In genomic region chr17:19236351-19237138, GRCh38 we compare ENCODE assay signal across 8 cellular contexts. TPM values are rescaled to one million over a fixed set of nuclear protein-coding genes. Genes with fewer than 3 reads are reported as not detected.
DNase-seq lines count a peak whose midpoint lies in the region; ATAC-seq, FAIRE-seq and TF ChIP-seq lines count a peak whose summit lies in the region.
"Not testable (repeated sequence)": the region's sequence is repeated elsewhere in the genome, so short reads cannot be mapped to it uniquely, and the experiment has no call there.

No MANE protein-coding gene starts in this region.

- not testable (repeated sequence) for H3K27me3 ChIP-seq in upper lobe of right lung

- ATAC-seq in GM21381 (IDR thresholded peaks at IDR 0.05; ENCODE audit: unreplicated experiment) = peak; percentile 18
- ATAC-seq in HG02759 (IDR thresholded peaks at IDR 0.05; ENCODE audit: unreplicated experiment) = peak; percentile 29
- ATAC-seq in HG03432 (IDR thresholded peaks at IDR 0.05; ENCODE audit: unreplicated experiment) = peak; percentile 42
- peak; percentile 71 to 73 for ATAC-seq in activated CD4-positive, CD25-positive, alpha-beta regulatory T cell treated with anti-CD3 and anti-CD28 coated beads, Interleukin-2, amount 50 U/mL, for 24 hours
- peak; percentile 81 for ATAC-seq in esophagus mucosa
- peak; percentile 64 for ATAC-seq in mucosa of descending colon
- peak; percentile 85 for ATAC-seq in upper lobe of right lung

- intact Hi-C loops in mucosa of descending colon (cut with DNase I, micrococcal nuclease); upper lobe of right lung (cut with DNase I): not testable (repeated sequence)

- not testable (repeated sequence) for H3K4me3 ChIP-seq in mucosa of descending colon, upper lobe of right lung

- FAIRE-seq in GM18507 (lab: Jason Lieb, UNC) = peak; percentile 70

- TF ChIP-seq CTCF in mucosa of descending colon (IDR thresholded peaks at IDR 0.05); upper lobe of right lung (IDR thresholded peaks at IDR 0.05): not testable (repeated sequence)

- DNase-seq in GM18507 (ENCODE audit: extremely low spot score, insufficient read length, low read depth); mucosa of descending colon; upper lobe of right lung: not testable (repeated sequence)

- not testable (repeated sequence) for H3K4me1 ChIP-seq in mucosa of descending colon (ENCODE audit: low read depth)
- peaks cover 21% of the 10 kb centered on the region for H3K4me1 ChIP-seq in upper lobe of right lung

- H3K36me3 ChIP-seq in mucosa of descending colon (ENCODE audit: low read depth); upper lobe of right lung: not testable (repeated sequence)

- H3K27ac ChIP-seq in upper lobe of right lung = not testable (repeated sequence)

- not testable (repeated sequence) for H3K9me3 ChIP-seq in mucosa of descending colon, upper lobe of right lung

RNA-seq across cellular contexts. Expression of gene EPN2, which starts 0.6 kb away (rescaled TPM):
- 68.3 TPM for total RNA-seq in esophagus mucosa
- total RNA-seq in mucosa of descending colon = 10 to 100 TPM; 32.6 to 75.8 (median 45.0) TPM
- 54.5 TPM for total RNA-seq in upper lobe of right lung

Comparison
In these comparisons a context has a peak if more than half of its experiments do, and no peak if none do; other contexts are left out.
1. ATAC-seq: peak in every context shown above with its lines; median percentile 85 in upper lobe of right lung; 81 in esophagus mucosa; 72 in activated CD4-positive, CD25-positive, alpha-beta regulatory T cell treated with anti-CD3 and anti-CD28 coated beads, Interleukin-2, amount 50 U/mL, for 24 hours; 64 in mucosa of descending colon; 42 in HG03432; 29 in HG02759; 18 in GM21381.